In the genomic region with DNA sequence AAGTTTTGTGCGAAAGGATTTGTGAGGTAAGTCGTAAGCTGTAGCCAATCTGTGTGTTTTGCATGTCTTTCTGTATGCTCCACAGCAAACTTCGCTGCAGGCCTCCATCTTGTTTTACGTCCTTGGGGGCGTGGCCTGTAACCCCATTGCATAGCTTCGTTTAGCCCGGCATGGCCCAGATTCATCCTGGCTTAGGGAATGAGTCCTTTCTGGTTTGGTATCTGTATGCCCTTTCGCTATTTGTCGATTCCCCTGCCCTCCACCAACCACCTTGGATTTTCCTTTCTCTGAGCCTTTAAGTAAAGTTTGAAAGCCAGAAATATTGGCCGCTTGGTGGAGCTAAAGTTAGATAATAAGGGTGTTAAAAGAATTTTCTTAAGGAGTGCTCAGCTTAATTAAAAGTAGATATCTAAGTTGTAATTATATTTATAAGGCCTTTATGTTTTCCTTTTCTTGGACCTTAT, we compare ENCODE assay signal across 9 cellular contexts. TPM values are rescaled to one million over a fixed set of nuclear protein-coding genes. Genes with fewer than 3 reads are reported as not detected.
DNase-seq lines count a peak whose midpoint lies in the region; ATAC-seq and TF ChIP-seq lines count a peak whose summit lies in the region.
"Had no signal": no experiment of that assay in that cellular context is flagged by ENCODE, and none has a peak within 500 bp of the region (broad histone marks: within the 10 kb centered on the region; RNA-seq: fewer than 3 reads in every experiment).

No MANE protein-coding gene starts in this region.

- TF ChIP-seq CTCF in AG10803 (conservative IDR thresholded peaks at IDR 0.05; ENCODE audit: low read length) (peak; percentile 32; the same call in 1 of the 2 replicates), HCT116 (IDR thresholded peaks at IDR 0.05 in 2 of 3, conservative IDR thresholded peaks at IDR 0.05 in 1 of 3; ENCODE audit: borderline replicate concordance in 1 of 3, insufficient read depth in 1 of 3, low read depth in 2 of 3, low read length in 2 of 3) (peak; percentile 22 to 37 (median 25); a peak in 4 of 6 replicates), lower lobe of right lung (IDR thresholded peaks at IDR 0.05) (no peak)

- no peaks in the 10 kb centered on the region for H3K9me2 ChIP-seq in HCT116 (ENCODE audit: insufficient read depth)

- CTCF ChIA-PET in HCT116 (lab: Charles Lee), result interaction anchor here (0.5 to 2.4 kb wide), 10 partner anchors 9 to 126 kb away, joined by 3 to 31 read pairs (median 6); no protein-coding TSS in a partner anchor
- CTCF ChIA-PET in activated naive CD4-positive, alpha-beta T cell treated with anti-CD3 and anti-CD28 coated beads, Interleukin-2, amount 10 ng/mL, durations not matched to agents 7 days and 5 days (lab: Charles Lee), result interaction anchor here (1.2 to 3.4 kb wide), 6 partner anchors 9 to 92 kb away, joined by 3 to 14 read pairs (median 4); no protein-coding TSS in a partner anchor

- peak; percentile 68 for TF ChIP-seq POLR2A in HCT116 (IDR thresholded peaks at IDR 0.05; ENCODE audit: borderline replicate concordance, extremely low read depth, insufficient read depth, insufficient read length)
- TF ChIP-seq POLR2A in GM18505 (IDR thresholded peaks at IDR 0.05; ENCODE audit: borderline replicate concordance, extremely low read depth, insufficient read depth, insufficient read length), result no peak

- H3K36me3 Mint-ChIP-seq in activated naive CD4-positive, alpha-beta T cell treated with anti-CD3 and anti-CD28 coated beads, Interleukin-2, amount 10 ng/mL, durations not matched to agents 7 days and 5 days, result peaks cover 48% of the 10 kb centered on the region

- peaks cover 32% of the 10 kb centered on the region for H3K79me2 ChIP-seq in HCT116 (ENCODE audit: insufficient read depth, low read length)

- peaks cover 29% of the 10 kb centered on the region for H3K9me3 Mint-ChIP-seq in activated naive CD4-positive, alpha-beta T cell treated with anti-CD3 and anti-CD28 coated beads, Interleukin-2, amount 10 ng/mL, durations not matched to agents 7 days and 5 days

- no peak overlapping the region for H2AFZ ChIP-seq in HCT116 (ENCODE audit: low read depth, low read length, poor library complexity, severe bottlenecking)

- intact Hi-C loops in HCT116 (cut with micrococcal nuclease), result no loop called here
- intact Hi-C loops in lower lobe of right lung (cut with DNase I), result no loop called here

- H3K27ac ChIP-seq in HCT116 (ENCODE audit: low read depth, low read length), result peak overlapping the region; percentile 74; the same call in 1 of the 2 replicates
- no peak overlapping the region for H3K27ac ChIP-seq in lower lobe of right lung

- peak; percentile 41 for TF ChIP-seq RAD21 in HCT116 (IDR thresholded peaks at IDR 0.05; ENCODE audit: low read depth)

- H3K4me2 ChIP-seq in HCT116 (ENCODE audit: low read length), result peak overlapping the region; percentile 95

- BruUV-seq in HCT116 (replicated peaks; lab: Mats Ljungman, UMichigan), result TSS peak; percentile 70

- peak overlapping the region; percentile 82 for H3K27ac Mint-ChIP-seq in activated naive CD4-positive, alpha-beta T cell treated with anti-CD3 and anti-CD28 coated beads, Interleukin-2, amount 10 ng/mL, durations not matched to agents 7 days and 5 days

- peak overlapping the region; percentile 84 for H3K9ac ChIP-seq in HCT116 (ENCODE audit: low read length)

- peak overlapping the region; percentile 89 for H3K4me3 ChIP-seq in AG10803 (ENCODE audit: low read length)
- H3K4me3 ChIP-seq in HCT116 (replicated peaks in 1 of 2; ENCODE audit: low read depth in 1 of 2, low read length in 2 of 2), result peak overlapping the region; percentile 86 to 87
- H3K4me3 ChIP-seq in lower lobe of right lung, result peak overlapping the region; percentile 81

- peaks cover 4% of the 10 kb centered on the region for H3K27me3 Mint-ChIP-seq in activated naive CD4-positive, alpha-beta T cell treated with anti-CD3 and anti-CD28 coated beads, Interleukin-2, amount 10 ng/mL, durations not matched to agents 7 days and 5 days

- H3K27me3 ChIP-seq in HCT116 (ENCODE audit: insufficient read depth, low read length) (no peaks in the 10 kb centered on the region), lower lobe of right lung (ENCODE audit: low read depth) (no peaks in the 10 kb centered on the region)

- peaks cover 8 to 12% of the 10 kb centered on the region in 2 experiments; a peak in 3 of 4 replicates for H3K9me3 ChIP-seq in HCT116 (ENCODE audit: control insufficient read depth in 1 of 2, insufficient read depth in 1 of 2, low read depth in 1 of 2, low read length in 2 of 2)
- H3K9me3 ChIP-seq in lower lobe of right lung, result peaks cover 4% of the 10 kb centered on the region

- RAD21 ChIA-PET in HCT116 (lab: Charles Lee; ENCODE audit: low non-redundant PET in 1 of 2, low total read pairs in 2 of 2, uncharacterized antibody in 2 of 2, unreplicated experiment in 2 of 2), result no interaction called here

- H3K36me3 ChIP-seq in HCT116 (ENCODE audit: control insufficient read depth in 1 of 2, insufficient read depth in 2 of 2, low read length in 2 of 2) (peaks cover 0 to 17% of the 10 kb centered on the region in 2 experiments; a peak in 2 of 4 replicates), lower lobe of right lung (no peaks in the 10 kb centered on the region)

- peak overlapping the region; percentile 82 for H3K4me3 Mint-ChIP-seq in activated naive CD4-positive, alpha-beta T cell treated with anti-CD3 and anti-CD28 coated beads, Interleukin-2, amount 10 ng/mL, durations not matched to agents 7 days and 5 days

- no peak for DNase-seq in AG10803 (ENCODE audit: low read depth)
- peak; percentile 43 for DNase-seq in HCT116 (ENCODE audit: low read depth, low spot score)
- DNase-seq in activated naive CD4-positive, alpha-beta T cell treated with anti-CD3 and anti-CD28 coated beads, Interleukin-2, amount 10 ng/mL, durations not matched to agents 7 days and 5 days, result no peak
- DNase-seq in lower lobe of right lung, result no peak
- no peak for DNase-seq in NCI-H187 (lab: John Stamatoyannopoulos, UW)

- H3K4me1 ChIP-seq in HCT116 (ENCODE audit: control insufficient read depth in 1 of 2, insufficient read depth in 2 of 2, low read length in 2 of 2), result peaks cover 7 to 14% of the 10 kb centered on the region in 2 experiments; a peak in 3 of 4 replicates
- peaks cover 30% of the 10 kb centered on the region for H3K4me1 ChIP-seq in lower lobe of right lung

- ATAC-seq in HCT116 (peak; percentile 8; the same call in 1 of the 2 replicates), lower lobe of right lung (no peak), GM18505 (IDR thresholded peaks at IDR 0.05; ENCODE audit: unreplicated experiment) (no peak), GM19035 (IDR thresholded peaks at IDR 0.05; ENCODE audit: unreplicated experiment) (no peak), GM19455 (IDR thresholded peaks at IDR 0.05; ENCODE audit: unreplicated experiment) (no peak)

- peaks cover 56% of the 10 kb centered on the region for H3K4me1 Mint-ChIP-seq in activated naive CD4-positive, alpha-beta T cell treated with anti-CD3 and anti-CD28 coated beads, Interleukin-2, amount 10 ng/mL, durations not matched to agents 7 days and 5 days

- POLR2A ChIA-PET in HCT116 (lab: Charles Lee), result interaction anchor here (0.9 to 1.7 kb wide), 10 partner anchors 9 to 140 kb away, joined by 3 to 7 read pairs (median 4); a partner anchor contains a TSS

- no peaks in the 10 kb centered on the region for H4K20me1 ChIP-seq in HCT116 (ENCODE audit: insufficient read depth)

TF ChIP-seq in HCT116, 20 proteins besides CTCF, POLR2A, EP300 and RAD21:
- TF ChIP-seq CBX3 (IDR thresholded peaks at IDR 0.05; ENCODE audit: low read depth) (0 out of 2 replicates have a peak, but pooled peaks have one; percentile 11), POLR2AphosphoS5 (IDR thresholded peaks at IDR 0.05; ENCODE audit: low read depth, low read length) (no peak)

RNA-seq across cellular contexts. Expression of a gene that starts 1.1 kb away (rescaled TPM):
- total RNA-seq in HCT116 (2021; ENCODE audit: unreplicated experiment) (17.0 TPM), lower lobe of right lung (15.0 TPM)
- 7.9 and 12.6 TPM in 2 replicates for polyA plus RNA-seq in HCT116 (2012)

RNA-seq across cellular contexts. Expression of a gene that starts 54.7 kb away (rescaled TPM):
- total RNA-seq in HCT116 (2021; ENCODE audit: unreplicated experiment), result not detected
- polyA plus RNA-seq in HCT116 (2012), result 0.07 TPM in 1 of 2 replicates, not detected in the other
- not detected for total RNA-seq in lower lobe of right lung
- total RNA-seq: subcutaneous adipose tissue had no signal
